1 cellular context compared by ENCODE assay signal in the genomic region with DNA sequence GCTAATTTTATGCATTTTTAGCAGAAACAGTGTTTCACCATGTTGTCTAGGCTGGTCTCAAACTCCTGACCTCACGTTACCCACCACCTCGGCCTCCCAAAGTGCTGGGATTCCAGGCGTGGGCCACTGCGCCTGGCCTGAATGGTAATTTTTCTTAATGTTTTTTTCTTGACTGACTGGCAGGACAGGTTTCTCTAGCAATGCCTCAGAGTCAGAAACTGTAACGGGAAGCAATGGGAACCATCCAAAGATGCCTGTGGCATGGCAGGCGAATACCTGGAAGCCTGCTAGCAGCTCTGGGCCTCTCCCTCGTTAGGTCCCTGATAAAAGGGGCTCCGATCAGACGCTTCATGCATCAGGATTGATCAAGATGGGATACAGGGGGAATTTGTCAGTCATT.
A peak's percentile ranks its signal among the peaks of the same experiment; 100 is the strongest.
TF ChIP-seq lines count a peak whose summit lies in the region.

No MANE protein-coding gene starts in this region.

TF ChIP-seq in Ishikawa, 13 proteins besides CTCF, POLR2A, EP300 and RAD21:
- TF ChIP-seq CREB1 (IDR thresholded peaks at IDR 0.05; ENCODE audit: low read depth) (no peak), TEAD4 (IDR thresholded peaks at IDR 0.05) (peak; percentile 27; the same call in 1 of the 2 replicates)
